In the genomic region with DNA sequence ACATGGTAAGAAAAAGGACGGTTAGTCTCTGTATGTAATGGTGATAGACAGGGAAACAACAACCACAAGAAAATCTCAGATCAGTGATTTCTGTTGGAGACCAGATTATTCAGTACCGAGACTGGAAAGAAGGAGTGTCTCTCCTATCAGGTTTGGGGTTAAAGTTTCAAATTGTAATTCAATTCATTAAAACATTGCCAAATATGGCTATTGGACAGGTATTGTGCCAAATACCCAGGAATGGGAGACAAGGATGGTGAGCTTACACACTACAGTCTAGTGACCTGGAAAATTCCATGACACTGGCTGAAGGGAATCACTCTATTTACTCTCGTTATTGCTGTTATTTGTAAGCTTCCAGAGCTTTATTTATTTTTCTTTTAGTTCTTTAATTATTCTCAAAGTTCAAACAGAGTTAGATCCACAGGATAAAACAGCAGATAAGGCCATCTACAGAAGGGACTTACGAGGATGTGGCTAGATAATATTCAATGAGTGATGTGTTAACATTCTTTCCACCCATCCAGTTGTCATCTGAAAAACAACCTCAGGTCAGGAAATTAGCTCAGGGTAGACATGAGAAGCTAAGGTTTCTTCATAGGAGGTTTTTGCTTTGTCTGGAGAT, we compare ENCODE assay signal across 24 cellular contexts. TPM values are rescaled to one million over a fixed set of nuclear protein-coding genes. Genes with fewer than 3 reads are reported as not detected.
DNase-seq lines count a peak whose midpoint lies in the region; ATAC-seq, FAIRE-seq and TF ChIP-seq lines count a peak whose summit lies in the region.
"Had no signal": no experiment of that assay in that cellular context is flagged by ENCODE, and none has a peak within 500 bp of the region (broad histone marks: within the 10 kb centered on the region; RNA-seq: fewer than 3 reads in every experiment).

No MANE protein-coding gene starts in this region.

- H3K9ac ChIP-seq in rectal smooth muscle tissue (ENCODE audit: low read length): no peak overlapping the region

- POLR2A ChIA-PET in A549 (lab: Yijun Ruan, JAX): interaction anchor here (1.6 to 1.7 kb wide), 2 partner anchors 8 to 13 kb away, joined by 3 to 4 read pairs; no protein-coding TSS in a partner anchor

- no peak overlapping the region for H3K4me3 ChIP-seq in A549
- H3K4me3 ChIP-seq in rectal smooth muscle tissue (ENCODE audit: low read length): no peak overlapping the region
- H3K4me3 ChIP-seq in stomach: no peak overlapping the region
- H3K4me3 ChIP-seq: body of pancreas had no signal

- peak; percentile 68 for FAIRE-seq in A549 (lab: Jason Lieb, UNC)
- FAIRE-seq: GM12891, H54 had no signal

- H3K36me3 ChIP-seq in rectal smooth muscle tissue (ENCODE audit: control insufficient read depth, insufficient read depth, low read length) (no peaks in the 10 kb centered on the region), stomach (no peaks in the 10 kb centered on the region)

- WGBS in A549 (ENCODE audit: missing lambda C conversion rate): 19% methylated on average over 4 of the region's 4 CpGs
- WGBS in stomach, 5 donors: 39 to 53% (median 45%) methylated on average over 4 of the region's 4 CpGs

- no peak for TF ChIP-seq RAD21 in A549 (conservative IDR thresholded peaks at IDR 0.05 in 1 of 2, IDR thresholded peaks at IDR 0.05 in 1 of 2)

- intact Hi-C loops in stomach (cut with DNase I; ENCODE audit: low total_unique reads): no loop called here

- TF ChIP-seq POLR2A in A549 (IDR thresholded peaks at IDR 0.05; ENCODE audit: low read length) (no peak), stomach (IDR thresholded peaks at IDR 0.05) (no peak)

- TF ChIP-seq CTCF in A549 (IDR thresholded peaks at IDR 0.05) (no peak), VCaP (conservative IDR thresholded peaks at IDR 0.05) (no peak), stomach (IDR thresholded peaks at IDR 0.05) (no peak)

- no peaks in the 10 kb centered on the region for H3K9me3 ChIP-seq in A549
- no peaks in the 10 kb centered on the region for H3K9me3 ChIP-seq in stomach
- H3K9me3 ChIP-seq: body of pancreas had no signal

- DNase-seq in A549 (ENCODE audit: low read depth in 1 of 2, low spot score in 1 of 2): peak in 1 of 2 experiments; percentile 88
- DNase-seq in left lobe of liver (ENCODE audit: low spot score): no peak
- no peak for DNase-seq in SW 1271 (lab: John Stamatoyannopoulos, UW)
- no peak for DNase-seq in HUDEP-2 (lab: John Stamatoyannopoulos, UW; ENCODE audit: unreplicated experiment in 76 of 76)
- no peak for DNase-seq in stomach
- no peak for DNase-seq in NCI-H446 treated with DMSO at 0.1 percent for 48 hours (lab: John Stamatoyannopoulos, UW)
- DNase-seq: activated CD4-positive, alpha-beta T cell treated with anti-CD3 and anti-CD28 coated beads, Interleukin-2, amount 50 U/mL, for 48 hours; activated CD4-positive, CD25-positive, alpha-beta regulatory T cell; activated effector memory CD4-positive, alpha-beta T cell treated with anti-CD3 and anti-CD28 coated beads, Interleukin-2, amount 50 U/mL, for 16 hours; DMS79 treated with DMSO at 0.1 percent for 48 hours; effector CD8-positive, alpha-beta T cell; Karpas-422; NCI-H1048; NCI-H187; NCI-H748 treated with DMSO at 0.1 percent for 48 hours had no signal

- H3K4me1 ChIP-seq in A549: peaks cover 76% of the 10 kb centered on the region
- peaks cover 29% of the 10 kb centered on the region for H3K4me1 ChIP-seq in rectal smooth muscle tissue (ENCODE audit: control insufficient read depth, insufficient read depth, low read length)
- H3K4me1 ChIP-seq in stomach: peaks cover 0 to 47% (median 9%) of the 10 kb centered on the region in 4 donors

- H3K27ac ChIP-seq in A549 (peak overlapping the region; percentile 65 to 79), VCaP (peak overlapping the region; percentile 86), rectal smooth muscle tissue (ENCODE audit: low read depth, low read length) (peak overlapping the region; percentile 30), stomach (peak overlapping the region in 1 of 5 donors; percentile 34)
- H3K27ac ChIP-seq: body of pancreas had no signal

- CTCF ChIA-PET in A549 (lab: Yijun Ruan, JAX): interaction anchor here (0.7 to 1.3 kb wide), 4 partner anchors 13 to 68 kb away, joined by 3 to 10 read pairs (median 4); no protein-coding TSS in a partner anchor

- TF ChIP-seq EP300 in A549 (IDR thresholded peaks at IDR 0.05) (peak; percentile 62 to 69; a peak in 3 of 5 replicates), stomach (IDR thresholded peaks at IDR 0.05) (no peak)

- peak overlapping the region; percentile 47 for H3K4me2 ChIP-seq in A549

- H3K27me3 ChIP-seq in rectal smooth muscle tissue (ENCODE audit: control insufficient read depth, insufficient read depth, low read length) (no peaks in the 10 kb centered on the region), stomach (no peaks in the 10 kb centered on the region)
- H3K27me3 ChIP-seq: body of pancreas had no signal

- ATAC-seq in A549 (peak; percentile 63 to 75; a peak in 5 of 6 replicates), left lobe of liver (peak; percentile 86)
- ATAC-seq: body of pancreas; esophagus mucosa; natural killer cell treated with Interleukin-12 subunit alpha and Interleukin-12 subunit beta and Interleukin-15 and Interleukin-18, amount 100 ng/mL, for 72 hours; SK-N-SH treated with all-trans-retinoic acid at 6 μM for 48 hours; stimulated activated effector memory CD8-positive, alpha-beta T cell treated with anti-CD3 and anti-CD28 coated beads, Interleukin-12 subunit alpha, Interleukin-12 subunit beta, amount 100 ng/mL, for 72 hours had no signal

TF ChIP-seq in A549, 52 proteins besides CTCF, POLR2A, EP300 and RAD21 (continues in another document):
- TF ChIP-seq KDM5A (IDR thresholded peaks at IDR 0.05) (no peak), ZNF302 (CRISPR knock-in tag; IDR thresholded peaks at IDR 0.05) (no peak), GATA3 (IDR thresholded peaks at IDR 0.05; ENCODE audit: borderline replicate concordance) (peak; percentile 97), FOSB (CRISPR knock-in tag; IDR thresholded peaks at IDR 0.05) (no peak), EHMT2 (IDR thresholded peaks at IDR 0.05; ENCODE audit: low read depth) (no peak), HOXB13 (CRISPR knock-in tag; IDR thresholded peaks at IDR 0.05; ENCODE audit: low read depth) (no peak), MAZ (IDR thresholded peaks at IDR 0.05; ENCODE audit: borderline replicate concordance, low read depth, low read length) (no peak), E2F6 (IDR thresholded peaks at IDR 0.05; ENCODE audit: borderline replicate concordance, low read depth) (no peak), HDAC2 (IDR thresholded peaks at IDR 0.05) (no peak), TFCP2L1 (CRISPR knock-in tag; IDR thresholded peaks at IDR 0.05) (no peak), FOSL2 (IDR thresholded peaks at IDR 0.05) (no peak), FOSL2 (CRISPR knock-in tag; IDR thresholded peaks at IDR 0.05) (peak; percentile 65), BCL3 (IDR thresholded peaks at IDR 0.05) (no peak)
- TF ChIP-seq, protein P1, sequence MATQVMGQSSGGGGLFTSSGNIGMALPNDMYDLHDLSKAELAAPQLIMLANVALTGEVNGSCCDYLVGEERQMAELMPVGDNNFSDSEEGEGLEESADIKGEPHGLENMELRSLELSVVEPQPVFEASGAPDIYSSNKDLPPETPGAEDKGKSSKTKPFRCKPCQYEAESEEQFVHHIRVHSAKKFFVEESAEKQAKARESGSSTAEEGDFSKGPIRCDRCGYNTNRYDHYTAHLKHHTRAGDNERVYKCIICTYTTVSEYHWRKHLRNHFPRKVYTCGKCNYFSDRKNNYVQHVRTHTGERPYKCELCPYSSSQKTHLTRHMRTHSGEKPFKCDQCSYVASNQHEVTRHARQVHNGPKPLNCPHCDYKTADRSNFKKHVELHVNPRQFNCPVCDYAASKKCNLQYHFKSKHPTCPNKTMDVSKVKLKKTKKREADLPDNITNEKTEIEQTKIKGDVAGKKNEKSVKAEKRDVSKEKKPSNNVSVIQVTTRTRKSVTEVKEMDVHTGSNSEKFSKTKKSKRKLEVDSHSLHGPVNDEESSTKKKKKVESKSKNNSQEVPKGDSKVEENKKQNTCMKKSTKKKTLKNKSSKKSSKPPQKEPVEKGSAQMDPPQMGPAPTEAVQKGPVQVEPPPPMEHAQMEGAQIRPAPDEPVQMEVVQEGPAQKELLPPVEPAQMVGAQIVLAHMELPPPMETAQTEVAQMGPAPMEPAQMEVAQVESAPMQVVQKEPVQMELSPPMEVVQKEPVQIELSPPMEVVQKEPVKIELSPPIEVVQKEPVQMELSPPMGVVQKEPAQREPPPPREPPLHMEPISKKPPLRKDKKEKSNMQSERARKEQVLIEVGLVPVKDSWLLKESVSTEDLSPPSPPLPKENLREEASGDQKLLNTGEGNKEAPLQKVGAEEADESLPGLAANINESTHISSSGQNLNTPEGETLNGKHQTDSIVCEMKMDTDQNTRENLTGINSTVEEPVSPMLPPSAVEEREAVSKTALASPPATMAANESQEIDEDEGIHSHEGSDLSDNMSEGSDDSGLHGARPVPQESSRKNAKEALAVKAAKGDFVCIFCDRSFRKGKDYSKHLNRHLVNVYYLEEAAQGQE (IDR thresholded peaks at IDR 0.05): no peak

RNA-seq across cellular contexts. Expression of gene MMD, which starts 25.1 kb away (rescaled TPM):
- polyA plus RNA-seq in A549 (2011; rRNA removed) (50.9 and 54.7 TPM in 2 replicates), A549 (2017; fragmentation: RNase III; extraction: RNeasy Plus Mini Kit Qiagen cat#74134 plus additional on column Dnase treatment) (16.9 to 25.9 TPM (median 22.5 TPM) in 3 replicates), stomach (10 to 100 TPM in 2 of 3 donors, 1 to 10 TPM in 1; 4.9 to 18.8 (median 13.1) TPM)
- 15.3 and 22.2 TPM in 2 replicates for polyA plus RNA-seq in A549 (2012; cell fraction: cytosol; rRNA removed)
- 8.6 and 12.5 TPM in 2 replicates for polyA plus RNA-seq in A549 (2012; cell fraction: nucleus; rRNA removed)
- polyA minus RNA-seq in A549 (2011; rRNA and poly(A)+ RNA removed): 24.2 and 38.4 TPM in 2 replicates
- total RNA-seq in left lobe of liver (4.3 TPM), stomach (10 to 100 TPM in 4 of 5 donors, 1 to 10 TPM in 1; 3.1 to 65.3 (median 11.9) TPM)
